8 cellular contexts compared by ENCODE assay signal in the genomic region with DNA sequence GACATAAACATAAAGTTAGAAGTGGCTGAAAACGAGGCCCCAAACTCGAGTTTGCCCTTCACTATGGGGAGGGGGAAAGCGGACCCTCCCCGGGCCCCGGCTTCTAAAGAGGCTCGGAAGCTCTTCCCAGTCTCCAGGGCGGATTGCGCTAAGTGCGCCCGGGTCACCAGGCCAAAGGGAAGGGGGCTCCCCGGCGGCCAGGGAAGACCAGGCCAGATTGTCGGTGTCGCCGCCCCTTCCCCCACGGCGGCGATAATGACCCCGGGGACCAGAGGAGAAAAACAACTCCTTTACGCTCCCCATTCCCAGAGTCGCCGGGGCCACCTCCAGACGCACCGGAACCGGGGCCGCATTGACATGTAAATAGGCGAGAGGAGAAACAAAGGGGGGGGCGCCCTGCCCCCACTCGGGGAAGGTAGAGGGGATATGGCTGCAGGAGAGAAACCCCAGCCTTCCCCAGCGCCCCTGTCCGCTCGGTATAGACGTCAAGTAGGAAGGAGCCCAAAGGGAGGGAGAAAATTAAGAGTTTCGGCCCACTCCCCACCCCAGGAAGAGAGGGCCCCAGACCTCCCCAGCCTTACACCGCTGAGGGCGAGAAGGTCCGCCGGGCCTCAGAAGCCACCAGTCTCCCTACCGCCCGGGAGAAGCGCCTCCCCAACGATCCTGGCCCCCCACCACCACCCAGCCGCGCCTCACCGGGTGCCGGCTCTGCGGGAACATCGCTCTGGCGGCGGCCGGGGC. TPM values are rescaled to one million over a fixed set of nuclear protein-coding genes. Genes with fewer than 3 reads are reported as not detected.
DNase-seq lines count a peak whose midpoint lies in the region; ATAC-seq, FAIRE-seq and TF ChIP-seq lines count a peak whose summit lies in the region.

No MANE protein-coding gene starts in this region.

- peak overlapping the region; percentile 77 for H3K4me3 ChIP-seq in bronchial epithelial cell (ENCODE audit: low read depth, low read length)
- peak overlapping the region; percentile 78 to 95 (median 84) for H3K4me3 ChIP-seq in subcutaneous abdominal adipose tissue (ENCODE audit: low read depth in 1 of 5, low read length in 5 of 5)

- H3K36me3 ChIP-seq in bronchial epithelial cell (ENCODE audit: control insufficient read depth, insufficient read depth, low read length): peaks cover 2% of the 10 kb centered on the region
- H3K36me3 ChIP-seq in subcutaneous abdominal adipose tissue (ENCODE audit: control insufficient read depth in 5 of 5, insufficient read depth in 5 of 5, low read length in 5 of 5): peaks cover 0 to 19% (median 3%) of the 10 kb centered on the region in 5 donors

- DNase-seq in COLO668 (lab: John Stamatoyannopoulos, UW; ENCODE audit: unreplicated experiment) (peak; percentile 47), LHCN-M2 (ENCODE audit: low read depth) (peak; percentile 26), bronchial epithelial cell (ENCODE audit: low read depth) (no peak), left colon (peak; percentile 66 to 72), NCI-H1105 treated with DMSO at 0.1 percent for 48 hours (lab: John Stamatoyannopoulos, UW) (no peak)

- H3K27me3 ChIP-seq in bronchial epithelial cell (ENCODE audit: control insufficient read depth, insufficient read depth, low read length): no peaks in the 10 kb centered on the region
- H3K27me3 ChIP-seq in subcutaneous abdominal adipose tissue (ENCODE audit: control insufficient read depth in 5 of 5, insufficient read depth in 4 of 5, low read length in 5 of 5): no peaks in the 10 kb centered on the region

- no peak for FAIRE-seq in bronchial epithelial cell (lab: Jason Lieb, UNC)

- H3K4me1 ChIP-seq in subcutaneous abdominal adipose tissue (ENCODE audit: control insufficient read depth in 5 of 5, insufficient read depth in 5 of 5, low read length in 5 of 5): peaks cover 2 to 71% (median 49%) of the 10 kb centered on the region in 5 donors

- H3K9me3 ChIP-seq in subcutaneous abdominal adipose tissue (ENCODE audit: control insufficient read depth in 5 of 5, low read length in 5 of 5): no peaks in the 10 kb centered on the region

- TF ChIP-seq CTCF in bronchial epithelial cell (IDR thresholded peaks at IDR 0.05; ENCODE audit: insufficient read depth, low read length, severe bottlenecking): no peak

- ATAC-seq in left colon (no peak), HG02981 (IDR thresholded peaks at IDR 0.05; ENCODE audit: unreplicated experiment) (no peak), GM21619 (IDR thresholded peaks at IDR 0.05; ENCODE audit: unreplicated experiment) (no peak)

- intact Hi-C loops in left colon (cut with DNase I, micrococcal nuclease): loop anchor here in 1 of 2 donors (10.0 kb wide), 2 partner anchors 163 to 293 kb away; no protein-coding TSS in a partner anchor

- peak overlapping the region; percentile 88 for H3K27ac ChIP-seq in subcutaneous abdominal adipose tissue (ENCODE audit: low read depth, low read length)

- H3K9ac ChIP-seq in subcutaneous abdominal adipose tissue (ENCODE audit: low read length in 5 of 5): peak overlapping the region in 4 of 5 donors; percentile 76 to 92 (median 88)

RNA-seq across cellular contexts. Expression of a gene that starts 1.7 kb away (rescaled TPM):
- total RNA-seq in LHCN-M2 (2014; rRNA removed) (39.5 and 40.3 TPM in 2 replicates), bronchial epithelial cell (34.7 and 40.0 TPM in 2 replicates), left colon (10 to 100 TPM; 48.6 to 65.8 TPM)
- 17.5 TPM for polyA plus RNA-seq in LHCN-M2 (2012)

Comparison
In these comparisons a context has a peak if more than half of its experiments do, and no peak if none do; other contexts are left out.
1. DNase-seq: peak in COLO668 (single experiment), LHCN-M2 (single experiment) and left colon (2 of 2); none in bronchial epithelial cell (single experiment) and NCI-H1105 treated with DMSO at 0.1 percent for 48 hours (single experiment).